Comparison of ENCODE assay signal across 25 cellular contexts in genomic region chr1:151708891-151709290, GRCh38. TPM values are rescaled to one million over a fixed set of nuclear protein-coding genes. Genes with fewer than 3 reads are reported as not detected.
"Had no signal": no experiment of that assay in that cellular context is flagged by ENCODE, and none has a peak within 500 bp of the region (broad histone marks: within the 10 kb centered on the region; RNA-seq: fewer than 3 reads in every experiment).

No MANE protein-coding gene starts in this region.

- H3K4me1 ChIP-seq: SJCRH30 had no signal

- H3K27ac ChIP-seq: HL-60, KMS-11, RWPE1, SJCRH30 had no signal

- H3K36me3 ChIP-seq: SJCRH30 had no signal

- H3K4me3 ChIP-seq: K562, SJCRH30 had no signal

- H3K9me3 ChIP-seq: SJCRH30 had no signal

- DNase-seq: Kasumi-1, MM.1S, NCI-H1048, NCI-H1105, NCI-H1417, NCI-H1436 treated with DMSO at 0.1 percent for 48 hours, NCI-H1694, NCI-H1930, NCI-H2081 treated with DMSO at 0.1 percent for 48 hours, NCI-H2171, NCI-H226, NCI-H446, NCI-H510A, NCI-H524 treated with DMSO at 0.1 percent for 48 hours, NCI-H69, NCI-H774, PC-3, SHP77 treated with DMSO at 0.1 percent for 48 hours, SJCRH30 had no signal

- ATAC-seq: K562, Panc1, PC-3 had no signal

- H3K4me2 ChIP-seq: KMS-11 had no signal

RNA-seq across cellular contexts. Expression of gene CELF3, which starts 7.7 kb away (rescaled TPM):
- total RNA-seq: K562, M059J, SJCRH30 had no signal

RNA-seq across cellular contexts. Expression of gene RIIAD1, which starts 12.4 kb away (rescaled TPM):
- total RNA-seq: K562, M059J, PC-3, SJCRH30 had no signal
